Comparison of ENCODE assay signal across 20 cellular contexts in the genomic region with DNA sequence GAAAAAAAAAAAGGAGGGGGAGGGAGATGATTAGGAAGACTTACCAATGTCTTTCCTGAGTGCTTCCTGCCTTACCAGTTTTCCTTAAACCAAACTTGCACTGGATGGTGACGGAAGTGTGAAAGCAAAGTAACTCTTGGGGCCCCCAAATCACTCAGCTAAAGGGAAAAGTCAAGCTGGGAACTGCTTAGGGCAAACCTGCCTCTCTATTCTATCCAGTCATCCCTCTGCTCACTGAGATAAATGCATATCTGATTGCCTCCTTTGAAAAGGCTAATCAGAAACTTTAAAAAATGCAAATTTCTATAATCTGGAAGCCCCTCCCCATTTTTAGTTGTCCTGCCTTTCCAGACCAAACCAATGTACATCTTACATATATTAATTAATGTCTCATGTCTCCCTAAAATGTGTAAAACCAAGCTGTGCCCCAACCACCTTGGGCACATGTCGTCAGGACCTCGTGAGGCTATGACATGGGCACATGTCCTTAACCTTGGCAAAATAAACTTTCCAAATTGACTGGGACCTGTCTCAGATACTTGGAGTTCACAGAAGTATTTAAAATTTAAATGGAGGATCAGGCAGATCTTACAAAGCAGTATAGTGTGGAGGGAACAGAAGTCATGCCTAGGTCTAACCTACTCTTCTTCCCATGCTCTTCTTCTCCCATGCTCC.
"Had no signal": no experiment of that assay in that cellular context is flagged by ENCODE, and none has a peak within 500 bp of the region (broad histone marks: within the 10 kb centered on the region; RNA-seq: fewer than 3 reads in every experiment).

No MANE protein-coding gene starts in this region.

- H3K9ac ChIP-seq: SK-N-SH had no signal

- H3K4me2 ChIP-seq: SK-N-SH had no signal

- DNase-seq: Karpas-422, KG1, NCI-H1092, NCI-H1105 treated with DMSO at 0.1 percent for 48 hours, NCI-H1417 treated with DMSO at 0.1 percent for 48 hours, NCI-H146, NCI-H1694 treated with DMSO at 0.1 percent for 48 hours, NCI-H2029, NCI-H2081 treated with DMSO at 0.1 percent for 48 hours, NCI-H2171, NCI-H446, NCI-H510A, NCI-H524 treated with DMSO at 0.1 percent for 48 hours, NCI-H774, Right ventricle myocardium superior, RPMI8226, SK-N-SH, SW 1271 had no signal

- H3K9me3 ChIP-seq: SK-N-SH had no signal

- FAIRE-seq: HTR-8/SVneo, RCC 7860 had no signal
